8 cellular contexts compared by ENCODE assay signal in genomic region chr17:8118769-8119574, GRCh38. TPM values are rescaled to one million over a fixed set of nuclear protein-coding genes. Genes with fewer than 3 reads are reported as not detected.
DNase-seq lines count a peak whose midpoint lies in the region; ATAC-seq and TF ChIP-seq lines count a peak whose summit lies in the region.

No MANE protein-coding gene starts in this region.

- peaks cover 39% of the 10 kb centered on the region for H3K36me3 Mint-ChIP-seq in activated T-helper 17 cell treated with anti-CD3 and anti-CD28 coated beads, Interleukin-2, amount 50 U/mL, for 72 hours (ENCODE audit: low read depth)
- H3K36me3 Mint-ChIP-seq in naive B cell = no peaks in the 10 kb centered on the region

- peak overlapping the region; percentile 47 for H2AFZ ChIP-seq in fibroblast of lung (ENCODE audit: low read length)

- peak overlapping the region; percentile 91 to 100 (median 99) for H3K4me2 ChIP-seq in BLaER1 treated with 17β-estradiol and CSF1 and Interleukin-3, amounts not matched to agents 10 nM and 100 nM
- H3K4me2 ChIP-seq in fibroblast of lung (ENCODE audit: extremely low read depth, insufficient read depth, low read length) = peak overlapping the region; percentile 99

- no peaks in the 10 kb centered on the region for H3K9me3 ChIP-seq in BLaER1 treated with 17β-estradiol and CSF1 and Interleukin-3, amounts not matched to agents 10 nM and 100 nM (replicated peaks in 1 of 11)
- H3K9me3 ChIP-seq in RWPE2 (ENCODE audit: severe bottlenecking) = no peaks in the 10 kb centered on the region
- no peaks in the 10 kb centered on the region for H3K9me3 ChIP-seq in fibroblast of lung (ENCODE audit: control insufficient read depth, insufficient read depth, low read depth, low read length)

- H3K9ac ChIP-seq in BLaER1 treated with 17β-estradiol and CSF1 and Interleukin-3, amounts not matched to agents 10 nM and 100 nM = peak overlapping the region; percentile 52 to 79 (median 65); a peak in 21 of 22 replicates
- no peak overlapping the region for H3K9ac ChIP-seq in fibroblast of lung (ENCODE audit: insufficient read depth, low read length)

- peak; percentile 31 for ATAC-seq in GM19467 (IDR thresholded peaks at IDR 0.05; ENCODE audit: unreplicated experiment)
- peak; percentile 37 for ATAC-seq in RWPE2 (ENCODE audit: low read depth)
- peak; percentile 65 for ATAC-seq in activated T-helper 17 cell treated with anti-CD3 and anti-CD28 coated beads, Interleukin-2, amount 50 U/mL, for 72 hours (replicated peaks)
- ATAC-seq in naive B cell (ENCODE audit: low read depth in 2 of 2) = peak; percentile 59 to 64

- H3K4me3 Mint-ChIP-seq in activated T-helper 17 cell treated with anti-CD3 and anti-CD28 coated beads, Interleukin-2, amount 50 U/mL, for 72 hours = peak overlapping the region; percentile 95
- peak overlapping the region; percentile 91 to 98 (median 96) for H3K4me3 Mint-ChIP-seq in naive B cell

- DNase-seq in KG1 (lab: John Stamatoyannopoulos, UW) = peak; percentile 50
- DNase-seq in RWPE2 (ENCODE audit: low spot score) = no peak
- DNase-seq in fibroblast of lung (ENCODE audit: low read depth in 2 of 2) = peak; percentile 68 to 86
- peak; percentile 85 for DNase-seq in naive B cell
- peak; percentile 69 to 74 for DNase-seq in stimulated activated CD8-positive, alpha-beta memory T cell treated with anti-CD3 and anti-CD28 coated beads, Interleukin-7, amount 100 ng/mL, for 48 hours (ENCODE audit: extremely low read depth in 1 of 2, low read depth in 1 of 2)

- H3K9me3 Mint-ChIP-seq in activated T-helper 17 cell treated with anti-CD3 and anti-CD28 coated beads, Interleukin-2, amount 50 U/mL, for 72 hours = no peaks in the 10 kb centered on the region
- H3K9me3 Mint-ChIP-seq in naive B cell = peaks cover 0 to 8% (median 2%) of the 10 kb centered on the region in 7 donors

- H3K79me2 ChIP-seq in fibroblast of lung (ENCODE audit: control insufficient read depth, insufficient read depth, low read length) = no peaks in the 10 kb centered on the region

- peaks cover 5 to 45% (median 33%) of the 10 kb centered on the region in 11 experiments; a peak in 20 of 22 replicates for H4K20me1 ChIP-seq in BLaER1 treated with 17β-estradiol and CSF1 and Interleukin-3, amounts not matched to agents 10 nM and 100 nM
- H4K20me1 ChIP-seq in fibroblast of lung (ENCODE audit: control insufficient read depth, extremely low read depth, insufficient read depth, low read length) = no peaks in the 10 kb centered on the region

- H3K4me3 ChIP-seq in BLaER1 treated with 17β-estradiol and CSF1 and Interleukin-3, amounts not matched to agents 10 nM and 100 nM = peak overlapping the region; percentile 57 to 79 (median 69)
- peak overlapping the region; percentile 46 for H3K4me3 ChIP-seq in RWPE2 (ENCODE audit: severe bottlenecking)
- peak overlapping the region; percentile 9 to 83 (median 66) for H3K4me3 ChIP-seq in fibroblast of lung (replicated peaks in 1 of 4; ENCODE audit: control extremely low read depth in 1 of 4, insufficient read depth in 1 of 4, low read depth in 3 of 4, low read length in 4 of 4)

- TF ChIP-seq CTCF in RWPE2 (IDR thresholded peaks at IDR 0.05; ENCODE audit: poor library complexity, severe bottlenecking) = peak; percentile 92
- TF ChIP-seq CTCF in fibroblast of lung (conservative IDR thresholded peaks at IDR 0.05 in 1 of 2, IDR thresholded peaks at IDR 0.05 in 1 of 2; ENCODE audit: low read depth in 1 of 2, low read length in 2 of 2) = peak; percentile 72 to 79

- H3K4me1 ChIP-seq in BLaER1 treated with 17β-estradiol and CSF1 and Interleukin-3, amounts not matched to agents 10 nM and 100 nM = peaks cover 44 to 63% (median 52%) of the 10 kb centered on the region in 10 experiments
- H3K4me1 ChIP-seq in RWPE2 (ENCODE audit: insufficient read depth, poor library complexity, severe bottlenecking) (no peaks in the 10 kb centered on the region), fibroblast of lung (ENCODE audit: control insufficient read depth, extremely low read depth, insufficient read depth, low read length) (peaks cover 5% of the 10 kb centered on the region)

- H3K27me3 ChIP-seq in BLaER1 treated with 17β-estradiol and CSF1 and Interleukin-3, amounts not matched to agents 10 nM and 100 nM = peaks cover 70 to 85% (median 82%) of the 10 kb centered on the region in 11 experiments
- H3K27me3 ChIP-seq in RWPE2 (ENCODE audit: insufficient read depth, poor library complexity, severe bottlenecking) (no peaks in the 10 kb centered on the region), fibroblast of lung (ENCODE audit: control insufficient read depth, insufficient read depth, low read length) (peaks cover 28% of the 10 kb centered on the region)

- no peaks in the 10 kb centered on the region for H3K36me3 ChIP-seq in BLaER1 treated with 17β-estradiol and CSF1 and Interleukin-3, amounts not matched to agents 10 nM and 100 nM
- no peaks in the 10 kb centered on the region for H3K36me3 ChIP-seq in RWPE2 (ENCODE audit: low read depth)
- no peaks in the 10 kb centered on the region for H3K36me3 ChIP-seq in fibroblast of lung (ENCODE audit: control insufficient read depth, insufficient read depth, low read length)

- peaks cover 33% of the 10 kb centered on the region for H3K27me3 Mint-ChIP-seq in activated T-helper 17 cell treated with anti-CD3 and anti-CD28 coated beads, Interleukin-2, amount 50 U/mL, for 72 hours
- H3K27me3 Mint-ChIP-seq in naive B cell = peaks cover 41 to 78% (median 48%) of the 10 kb centered on the region in 3 donors

- H3K27ac Mint-ChIP-seq in activated T-helper 17 cell treated with anti-CD3 and anti-CD28 coated beads, Interleukin-2, amount 50 U/mL, for 72 hours = peak overlapping the region; percentile 100
- H3K27ac Mint-ChIP-seq in naive B cell = peak overlapping the region; percentile 91 to 100 (median 100)

- H3K4me1 Mint-ChIP-seq in activated T-helper 17 cell treated with anti-CD3 and anti-CD28 coated beads, Interleukin-2, amount 50 U/mL, for 72 hours = peaks cover 43% of the 10 kb centered on the region
- H3K4me1 Mint-ChIP-seq in naive B cell = peaks cover 55 to 56% (median 56%) of the 10 kb centered on the region in 3 donors

- H3K27ac ChIP-seq in BLaER1 treated with 17β-estradiol and CSF1 and Interleukin-3, amounts not matched to agents 10 nM and 100 nM = peak overlapping the region in 9 of 11 experiments; percentile 7 to 59 (median 32); a peak in 15 of 22 replicates
- H3K27ac ChIP-seq in RWPE2 (ENCODE audit: poor library complexity, severe bottlenecking) (peak overlapping the region; percentile 91), fibroblast of lung (ENCODE audit: insufficient read depth, low read length) (no peak overlapping the region)

RNA-seq across cellular contexts. Expression of gene ALOXE3, which starts 0.7 kb away (rescaled TPM):
- 1 to 10 TPM in 1 of 2 donors, under 1 TPM in 1; 0.13 to 1.3 TPM for total RNA-seq in activated T-helper 17 cell treated with anti-CD3 and anti-CD28 coated beads, Interleukin-2, amount 50 U/mL, for 72 hours
- not detected in 2 replicates for total RNA-seq in fibroblast of lung
- polyA plus RNA-seq in fibroblast of lung = 0.01 and 0.03 TPM in 2 replicates
- not detected in 2 replicates for polyA plus RNA-seq in fibroblast of lung (2012)
- not detected in 2 replicates for polyA minus RNA-seq in fibroblast of lung (ENCODE audit: low replicate concordance)
- polyA plus RNA-seq in naive B cell (ENCODE audit: low read depth in 6 of 6) = not detected

RNA-seq across cellular contexts. Expression of gene HES7, which starts 4.9 kb away (rescaled TPM):
- total RNA-seq in activated T-helper 17 cell treated with anti-CD3 and anti-CD28 coated beads, Interleukin-2, amount 50 U/mL, for 72 hours = 10 to 100 TPM in 1 of 2 donors, 1 to 10 TPM in 1; 2.9 to 10.0 TPM
- total RNA-seq in fibroblast of lung = under 0.01 TPM in 1 of 2 replicates, not detected in the other
- polyA plus RNA-seq in fibroblast of lung = not detected in 2 replicates
- polyA plus RNA-seq in fibroblast of lung (2012) = not detected in 2 replicates
- not detected in 2 replicates for polyA minus RNA-seq in fibroblast of lung (ENCODE audit: low replicate concordance)
- not detected for polyA plus RNA-seq in naive B cell (ENCODE audit: low read depth in 6 of 6)

RNA-seq across cellular contexts. Expression of gene ALOX12B, which starts 31.5 kb away (rescaled TPM):
- total RNA-seq in activated T-helper 17 cell treated with anti-CD3 and anti-CD28 coated beads, Interleukin-2, amount 50 U/mL, for 72 hours = 1 to 10 TPM; 1.1 to 6.2 TPM
- not detected in 2 replicates for total RNA-seq in fibroblast of lung
- polyA plus RNA-seq in fibroblast of lung = not detected in 2 replicates
- polyA plus RNA-seq in fibroblast of lung (2012) = not detected in 2 replicates
- polyA minus RNA-seq in fibroblast of lung (ENCODE audit: low replicate concordance) = not detected in 2 replicates
- 1 to 10 TPM in 2 of 6 donors, under 1 TPM in 2, not detected in 2; 0.45 to 2.4 (median 1.1) TPM for polyA plus RNA-seq in naive B cell (ENCODE audit: low read depth in 6 of 6)

RNA-seq across cellular contexts. Expression of gene PER1, which starts 33.2 kb away (rescaled TPM):
- 100 to 1,000 TPM in 1 of 2 donors, 10 to 100 TPM in 1; 52.0 to 269 TPM for total RNA-seq in activated T-helper 17 cell treated with anti-CD3 and anti-CD28 coated beads, Interleukin-2, amount 50 U/mL, for 72 hours
- total RNA-seq in fibroblast of lung = 3.1 and 6.9 TPM in 2 replicates
- polyA plus RNA-seq in fibroblast of lung (2.5 and 4.1 TPM in 2 replicates), naive B cell (ENCODE audit: low read depth in 6 of 6) (10 to 100 TPM in 5 of 6 donors, 1 to 10 TPM in 1; 4.5 to 20.9 (median 13.5) TPM)
- 4.9 and 6.7 TPM in 2 replicates for polyA plus RNA-seq in fibroblast of lung (2012)
- 50.9 and 72.7 TPM in 2 replicates for polyA minus RNA-seq in fibroblast of lung (ENCODE audit: low replicate concordance)

RNA-seq across cellular contexts. Expression of gene VAMP2, which starts 43.8 kb away (rescaled TPM):
- total RNA-seq in activated T-helper 17 cell treated with anti-CD3 and anti-CD28 coated beads, Interleukin-2, amount 50 U/mL, for 72 hours = 10 to 100 TPM; 41.7 to 66.2 TPM
- total RNA-seq in fibroblast of lung = 3.6 and 8.1 TPM in 2 replicates
- polyA plus RNA-seq in fibroblast of lung (12.2 and 14.2 TPM in 2 replicates), naive B cell (ENCODE audit: low read depth in 6 of 6) (10 to 100 TPM; 37.8 to 89.1 (median 65.9) TPM)
- polyA plus RNA-seq in fibroblast of lung (2012) = 25.6 and 29.3 TPM in 2 replicates
- polyA minus RNA-seq in fibroblast of lung (ENCODE audit: low replicate concordance) = 24.1 and 29.9 TPM in 2 replicates
